In genomic region chr20:18254615-18255014, GRCh38 we compare ENCODE assay signal across 27 cellular contexts.
"Had no signal": no experiment of that assay in that cellular context is flagged by ENCODE, and none has a peak within 500 bp of the region (broad histone marks: within the 10 kb centered on the region; RNA-seq: fewer than 3 reads in every experiment).

No MANE protein-coding gene starts in this region.

- H3K27me3 Mint-ChIP-seq: activated B cell treated with CpG ODN at 0.5 μM for 24 hours; activated CD4-positive, alpha-beta T cell treated with anti-CD3 and anti-CD28 coated beads, Interleukin-2, amount 10 ng/mL, durations not matched to agents 24 days and 14 days; activated naive CD8-positive, alpha-beta T cell had no signal

- H3K36me3 Mint-ChIP-seq: activated CD8-positive, alpha-beta memory T cell treated with anti-CD3 and anti-CD28 coated beads, Interleukin-2, amount 10 ng/mL, durations not matched to agents 7 days and 5 days; activated naive CD8-positive, alpha-beta T cell; T-cell had no signal

- H3K9me3 ChIP-seq: MG63 had no signal

- DNase-seq: activated B cell treated with CpG ODN at 0.5 μM for 24 hours; activated CD4-positive, alpha-beta T cell treated with anti-CD3 and anti-CD28 coated beads for 1 hour; activated CD4-positive, alpha-beta T cell treated with anti-CD3 and anti-CD28 coated beads, Interleukin-2, amount 10 ng/mL, durations not matched to agents 24 days and 14 days; activated CD4-positive, alpha-beta T cell treated with anti-CD3 and anti-CD28 coated beads, Interleukin-2, amount 50 U/mL, for 48 hours; activated CD8-positive, alpha-beta memory T cell treated with anti-CD3 and anti-CD28 coated beads, Interleukin-2, amount 10 ng/mL, durations not matched to agents 7 days and 5 days; activated gamma-delta T cell; activated naive CD4-positive, alpha-beta T cell treated with anti-CD3 and anti-CD28 coated beads for 36 hours; activated T-cell treated with anti-CD3 and anti-CD28 coated beads, Interleukin-2, amount 50 U/mL, for 4 hours; brain microvascular endothelial cell; MG63; NCI-H1105; NCI-H1436 treated with DMSO at 0.1 percent for 48 hours; NCI-H187; NCI-H2081; NCI-H2171 treated with DMSO at 0.1 percent for 48 hours; NCI-H226; NCI-H69; T-cell; T-helper 2 cell; T1000 had no signal

- H3K4me2 ChIP-seq: KMS-11 had no signal

- H3K4me1 Mint-ChIP-seq: activated B cell treated with CpG ODN at 0.5 μM for 24 hours; activated CD4-positive, alpha-beta T cell treated with anti-CD3 and anti-CD28 coated beads, Interleukin-2, amount 10 ng/mL, durations not matched to agents 24 days and 14 days; activated CD8-positive, alpha-beta memory T cell treated with anti-CD3 and anti-CD28 coated beads, Interleukin-2, amount 10 ng/mL, durations not matched to agents 7 days and 5 days; activated T-helper 17 cell treated with anti-CD3 and anti-CD28 coated beads, Interleukin-2, amount 50 U/mL, for 72 hours; T-cell had no signal

- H3K4me3 ChIP-seq: cardiac muscle cell, MG63, SK-N-MC had no signal

- H3K9ac ChIP-seq: KMS-11 had no signal

- ATAC-seq: activated CD8-positive, alpha-beta memory T cell treated with anti-CD3 and anti-CD28 coated beads, Interleukin-2, amount 10 ng/mL, durations not matched to agents 7 days and 5 days; activated T-cell treated with anti-CD3 and anti-CD28 coated beads, Interleukin-2, amount 50 U/mL, for 4 hours; activated T-helper 17 cell treated with anti-CD3 and anti-CD28 coated beads, Interleukin-2, amount 50 U/mL, for 72 hours; Right ventricle myocardium inferior; T-cell had no signal

- H3K9me3 Mint-ChIP-seq: activated B cell treated with CpG ODN at 0.5 μM for 24 hours; activated CD4-positive, alpha-beta T cell treated with anti-CD3 and anti-CD28 coated beads, Interleukin-2, amount 10 ng/mL, durations not matched to agents 24 days and 14 days; activated naive CD4-positive, alpha-beta T cell treated with anti-CD3 and anti-CD28 coated beads for 36 hours; activated T-cell treated with anti-CD3 and anti-CD28 coated beads, Interleukin-2, amount 50 U/mL, for 4 hours; activated T-helper 17 cell treated with anti-CD3 and anti-CD28 coated beads, Interleukin-2, amount 50 U/mL, for 72 hours; T-cell had no signal

- H3K27me3 ChIP-seq: brain microvascular endothelial cell, cardiac muscle cell, MG63 had no signal

- H3K36me3 ChIP-seq: brain microvascular endothelial cell, cardiac muscle cell, MG63 had no signal

- FAIRE-seq: TTC549 had no signal

- H3K27ac ChIP-seq: brain microvascular endothelial cell, cardiac muscle cell, KMS-11, SK-N-MC had no signal

- H3K4me3 Mint-ChIP-seq: activated B cell treated with CpG ODN at 0.5 μM for 24 hours; activated CD4-positive, alpha-beta T cell treated with anti-CD3 and anti-CD28 coated beads, Interleukin-2, amount 10 ng/mL, durations not matched to agents 24 days and 14 days; activated CD8-positive, alpha-beta memory T cell treated with anti-CD3 and anti-CD28 coated beads, Interleukin-2, amount 10 ng/mL, durations not matched to agents 7 days and 5 days; activated naive CD4-positive, alpha-beta T cell treated with anti-CD3 and anti-CD28 coated beads for 36 hours; activated naive CD8-positive, alpha-beta T cell; activated T-cell treated with anti-CD3 and anti-CD28 coated beads, Interleukin-2, amount 50 U/mL, for 4 hours; activated T-helper 17 cell treated with anti-CD3 and anti-CD28 coated beads, Interleukin-2, amount 50 U/mL, for 72 hours; T-cell had no signal

- H3K27ac Mint-ChIP-seq: activated B cell treated with CpG ODN at 0.5 μM for 24 hours; activated CD4-positive, alpha-beta T cell treated with anti-CD3 and anti-CD28 coated beads, Interleukin-2, amount 10 ng/mL, durations not matched to agents 24 days and 14 days; activated CD8-positive, alpha-beta memory T cell treated with anti-CD3 and anti-CD28 coated beads, Interleukin-2, amount 10 ng/mL, durations not matched to agents 7 days and 5 days; activated naive CD4-positive, alpha-beta T cell treated with anti-CD3 and anti-CD28 coated beads for 36 hours; activated naive CD8-positive, alpha-beta T cell; activated T-helper 17 cell treated with anti-CD3 and anti-CD28 coated beads, Interleukin-2, amount 50 U/mL, for 72 hours; T-cell had no signal
